In the genomic region with DNA sequence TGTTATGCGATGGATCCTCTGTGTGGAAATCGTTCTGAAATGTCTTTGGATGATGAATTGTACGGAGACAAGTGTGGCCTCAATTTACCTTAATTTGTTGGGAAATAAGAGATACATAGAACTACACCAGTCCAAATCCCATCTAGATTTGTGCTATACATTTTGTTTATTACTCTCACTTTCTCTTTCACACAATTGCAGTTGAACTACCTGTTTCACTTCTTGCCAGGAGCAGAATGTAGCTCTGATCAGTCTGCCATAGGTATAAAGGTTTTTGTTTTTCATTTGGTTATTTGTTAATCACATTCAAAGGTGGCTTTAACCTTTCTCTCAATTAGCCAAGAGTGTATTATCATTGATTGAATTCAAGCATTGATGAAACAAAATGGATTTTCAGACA, we compare ENCODE assay signal across 1 cellular context.
TF ChIP-seq lines count a peak whose summit lies in the region.

No MANE protein-coding gene starts in this region.

TF ChIP-seq in GM23338, 12 proteins besides CTCF, POLR2A, EP300 and RAD21 (continued from another document):
- TF ChIP-seq, protein P1, sequence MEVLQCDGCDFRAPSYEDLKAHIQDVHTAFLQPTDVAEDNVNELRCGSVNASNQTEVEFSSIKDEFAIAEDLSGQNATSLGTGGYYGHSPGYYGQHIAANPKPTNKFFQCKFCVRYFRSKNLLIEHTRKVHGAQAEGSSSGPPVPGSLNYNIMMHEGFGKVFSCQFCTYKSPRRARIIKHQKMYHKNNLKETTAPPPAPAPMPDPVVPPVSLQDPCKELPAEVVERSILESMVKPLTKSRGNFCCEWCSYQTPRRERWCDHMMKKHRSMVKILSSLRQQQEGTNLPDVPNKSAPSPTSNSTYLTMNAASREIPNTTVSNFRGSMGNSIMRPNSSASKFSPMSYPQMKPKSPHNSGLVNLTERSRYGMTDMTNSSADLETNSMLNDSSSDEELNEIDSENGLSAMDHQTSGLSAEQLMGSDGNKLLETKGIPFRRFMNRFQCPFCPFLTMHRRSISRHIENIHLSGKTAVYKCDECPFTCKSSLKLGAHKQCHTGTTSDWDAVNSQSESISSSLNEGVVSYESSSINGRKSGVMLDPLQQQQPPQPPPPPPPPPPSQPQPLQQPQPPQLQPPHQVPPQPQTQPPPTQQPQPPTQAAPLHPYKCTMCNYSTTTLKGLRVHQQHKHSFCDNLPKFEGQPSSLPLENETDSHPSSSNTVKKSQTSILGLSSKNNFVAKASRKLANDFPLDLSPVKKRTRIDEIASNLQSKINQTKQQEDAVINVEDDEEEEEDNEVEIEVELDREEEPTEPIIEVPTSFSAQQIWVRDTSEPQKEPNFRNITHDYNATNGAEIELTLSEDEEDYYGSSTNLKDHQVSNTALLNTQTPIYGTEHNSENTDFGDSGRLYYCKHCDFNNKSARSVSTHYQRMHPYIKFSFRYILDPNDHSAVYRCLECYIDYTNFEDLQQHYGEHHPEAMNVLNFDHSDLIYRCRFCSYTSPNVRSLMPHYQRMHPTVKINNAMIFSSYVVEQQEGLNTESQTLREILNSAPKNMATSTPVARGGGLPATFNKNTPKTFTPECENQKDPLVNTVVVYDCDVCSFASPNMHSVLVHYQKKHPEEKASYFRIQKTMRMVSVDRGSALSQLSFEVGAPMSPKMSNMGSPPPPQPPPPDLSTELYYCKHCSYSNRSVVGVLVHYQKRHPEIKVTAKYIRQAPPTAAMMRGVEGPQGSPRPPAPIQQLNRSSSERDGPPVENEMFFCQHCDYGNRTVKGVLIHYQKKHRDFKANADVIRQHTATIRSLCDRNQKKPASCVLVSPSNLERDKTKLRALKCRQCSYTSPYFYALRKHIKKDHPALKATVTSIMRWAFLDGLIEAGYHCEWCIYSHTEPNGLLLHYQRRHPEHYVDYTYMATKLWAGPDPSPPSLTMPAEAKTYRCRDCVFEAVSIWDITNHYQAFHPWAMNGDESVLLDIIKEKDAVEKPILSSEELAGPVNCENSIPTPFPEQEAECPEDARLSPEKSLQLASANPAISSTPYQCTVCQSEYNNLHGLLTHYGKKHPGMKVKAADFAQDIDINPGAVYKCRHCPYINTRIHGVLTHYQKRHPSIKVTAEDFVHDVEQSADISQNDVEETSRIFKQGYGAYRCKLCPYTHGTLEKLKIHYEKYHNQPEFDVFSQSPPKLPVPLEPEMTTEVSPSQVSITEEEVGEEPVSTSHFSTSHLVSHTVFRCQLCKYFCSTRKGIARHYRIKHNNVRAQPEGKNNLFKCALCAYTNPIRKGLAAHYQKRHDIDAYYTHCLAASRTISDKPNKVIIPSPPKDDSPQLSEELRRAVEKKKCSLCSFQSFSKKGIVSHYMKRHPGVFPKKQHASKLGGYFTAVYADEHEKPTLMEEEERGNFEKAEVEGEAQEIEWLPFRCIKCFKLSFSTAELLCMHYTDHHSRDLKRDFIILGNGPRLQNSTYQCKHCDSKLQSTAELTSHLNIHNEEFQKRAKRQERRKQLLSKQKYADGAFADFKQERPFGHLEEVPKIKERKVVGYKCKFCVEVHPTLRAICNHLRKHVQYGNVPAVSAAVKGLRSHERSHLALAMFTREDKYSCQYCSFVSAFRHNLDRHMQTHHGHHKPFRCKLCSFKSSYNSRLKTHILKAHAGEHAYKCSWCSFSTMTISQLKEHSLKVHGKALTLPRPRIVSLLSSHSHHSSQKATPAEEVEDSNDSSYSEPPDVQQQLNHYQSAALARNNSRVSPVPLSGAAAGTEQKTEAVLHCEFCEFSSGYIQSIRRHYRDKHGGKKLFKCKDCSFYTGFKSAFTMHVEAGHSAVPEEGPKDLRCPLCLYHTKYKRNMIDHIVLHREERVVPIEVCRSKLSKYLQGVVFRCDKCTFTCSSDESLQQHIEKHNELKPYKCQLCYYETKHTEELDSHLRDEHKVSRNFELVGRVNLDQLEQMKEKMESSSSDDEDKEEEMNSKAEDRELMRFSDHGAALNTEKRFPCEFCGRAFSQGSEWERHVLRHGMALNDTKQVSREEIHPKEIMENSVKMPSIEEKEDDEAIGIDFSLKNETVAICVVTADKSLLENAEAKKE (CRISPR knock-in tag; IDR thresholded peaks at IDR 0.05): no peak
- TF ChIP-seq CREB1 (CRISPR knock-in tag; IDR thresholded peaks at IDR 0.05; ENCODE audit: low read depth) (no peak), STAT1 (IDR thresholded peaks at IDR 0.05; ENCODE audit: unreplicated experiment) (no peak), POLR2AphosphoS5 (IDR thresholded peaks at IDR 0.05; ENCODE audit: low read depth) (no peak), ZNF114 (CRISPR knock-in tag; IDR thresholded peaks at IDR 0.05) (no peak)
